Comparison of ENCODE assay signal across 1 cellular context in the genomic region with DNA sequence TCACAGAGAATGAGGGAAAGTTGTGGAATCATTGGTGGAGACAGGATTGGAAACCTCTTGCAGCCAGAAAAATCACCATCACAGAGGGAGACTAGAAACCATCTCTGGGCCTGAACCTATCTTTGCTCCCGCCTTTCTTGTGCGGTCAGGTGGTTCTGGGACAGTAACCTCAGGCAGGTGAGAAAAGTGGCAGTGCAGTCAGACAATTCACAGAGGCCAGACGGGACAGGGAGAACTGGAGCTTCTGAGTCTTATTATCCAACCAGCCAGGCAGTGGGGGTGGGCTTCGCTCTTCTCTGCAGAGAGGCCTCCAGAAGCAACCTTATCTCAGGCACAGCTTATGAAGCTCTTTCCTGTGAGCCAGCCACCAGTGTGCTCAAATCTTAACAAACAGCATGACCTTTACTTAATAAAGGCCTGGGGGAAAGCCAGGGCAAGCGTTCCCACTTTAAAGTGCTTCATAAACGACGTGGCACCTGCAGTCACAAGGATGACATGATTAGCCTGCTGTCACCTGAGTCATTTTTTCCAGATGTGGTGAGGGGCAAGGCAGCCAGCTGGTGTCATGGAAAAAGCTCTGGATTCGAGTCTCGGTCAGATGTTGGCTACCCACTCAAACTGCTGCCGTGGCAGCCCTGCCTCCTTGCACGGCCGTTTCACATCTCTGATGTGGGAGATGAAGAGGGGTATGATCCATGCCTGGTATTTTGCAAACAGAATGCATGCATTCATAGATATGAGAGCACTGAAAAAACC.
A peak's percentile ranks its signal among the peaks of the same experiment; 100 is the strongest.
TF ChIP-seq lines count a peak whose summit lies in the region.

No MANE protein-coding gene starts in this region.

TF ChIP-seq in K562, 482 proteins besides CTCF, POLR2A, EP300 and RAD21 (continued from another document):
- TF ChIP-seq NR2F6 (CRISPR knock-in tag; IDR thresholded peaks at IDR 0.05) (no peak), MBD2 (IDR thresholded peaks at IDR 0.05; ENCODE audit: borderline replicate concordance, low read depth) (0 out of 2 replicates have a peak, but pooled peaks have one; percentile 46), RBBP5 (IDR thresholded peaks at IDR 0.05; ENCODE audit: borderline replicate concordance, insufficient read depth, low read length, poor library complexity, severe bottlenecking) (peak; percentile 48), ZNF217 (CRISPR knock-in tag; IDR thresholded peaks at IDR 0.05) (no peak), NR1H2 (CRISPR knock-in tag; IDR thresholded peaks at IDR 0.05) (no peak), CREB3L1 (IDR thresholded peaks at IDR 0.05; ENCODE audit: borderline replicate concordance, low read depth) (peak; percentile 67; the same call in 1 of the 2 replicates), PCBP2 (IDR thresholded peaks at IDR 0.05; ENCODE audit: low read depth, low read length, poor library complexity, severe bottlenecking) (no peak), BHLHE40 (IDR thresholded peaks at IDR 0.05; ENCODE audit: low read length) (0 out of 2 replicates have a peak, but pooled peaks have one; percentile 6), PCBP1 (IDR thresholded peaks at IDR 0.05; ENCODE audit: low read depth, low read length, poor library complexity, severe bottlenecking) (no peak), TBL1XR1 (IDR thresholded peaks at IDR 0.05; ENCODE audit: low read length in 2 of 2) (no peak; a peak in 1 of 4 replicates), MCM2 (IDR thresholded peaks at IDR 0.05; ENCODE audit: low read depth) (no peak), CBFB (CRISPR knock-in tag; IDR thresholded peaks at IDR 0.05) (no peak), KAT8 (IDR thresholded peaks at IDR 0.05; ENCODE audit: low read depth) (no peak), GATA2 (CRISPR knock-in tag; IDR thresholded peaks at IDR 0.05) (peak; percentile 72), KAT2B (IDR thresholded peaks at IDR 0.05; ENCODE audit: low read depth, low read length) (no peak), ARID1B (IDR thresholded peaks at IDR 0.05) (peak; percentile 80), ZNF140 (CRISPR knock-in tag; IDR thresholded peaks at IDR 0.05) (no peak), DPF2 (IDR thresholded peaks at IDR 0.05) (peak; percentile 71), TCF7L2 (IDR thresholded peaks at IDR 0.05; ENCODE audit: low read depth, low read length) (no peak), SOX6 (IDR thresholded peaks at IDR 0.05) (peak; percentile 18; the same call in 1 of the 2 replicates), SMARCA4 (IDR thresholded peaks at IDR 0.05) (0 out of 2 replicates have a peak, but pooled peaks have one; percentile 52), PPARD (CRISPR knock-in tag; IDR thresholded peaks at IDR 0.05) (no peak), ZNF444 (CRISPR knock-in tag; IDR thresholded peaks at IDR 0.05) (no peak), ZNF830 (CRISPR knock-in tag; IDR thresholded peaks at IDR 0.05) (no peak), ZC3H11A (IDR thresholded peaks at IDR 0.05; ENCODE audit: low read depth, low read length) (no peak), ZNF431 (CRISPR knock-in tag; IDR thresholded peaks at IDR 0.05) (no peak), ZNF224 (CRISPR knock-in tag; IDR thresholded peaks at IDR 0.05) (no peak), MYC (IDR thresholded peaks at IDR 0.05; ENCODE audit: low read depth, low read length) (peak; percentile 34; the same call in 1 of the 2 replicates), MYC (CRISPR knock-in tag; IDR thresholded peaks at IDR 0.05; ENCODE audit: borderline replicate concordance, low read depth) (no peak), PHF20 (IDR thresholded peaks at IDR 0.05; ENCODE audit: partially characterized antibody) (no peak)
- TF ChIP-seq, protein P1, sequence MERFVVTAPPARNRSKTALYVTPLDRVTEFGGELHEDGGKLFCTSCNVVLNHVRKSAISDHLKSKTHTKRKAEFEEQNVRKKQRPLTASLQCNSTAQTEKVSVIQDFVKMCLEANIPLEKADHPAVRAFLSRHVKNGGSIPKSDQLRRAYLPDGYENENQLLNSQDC (CRISPR knock-in tag; IDR thresholded peaks at IDR 0.05): no peak
- TF ChIP-seq, protein P2, sequence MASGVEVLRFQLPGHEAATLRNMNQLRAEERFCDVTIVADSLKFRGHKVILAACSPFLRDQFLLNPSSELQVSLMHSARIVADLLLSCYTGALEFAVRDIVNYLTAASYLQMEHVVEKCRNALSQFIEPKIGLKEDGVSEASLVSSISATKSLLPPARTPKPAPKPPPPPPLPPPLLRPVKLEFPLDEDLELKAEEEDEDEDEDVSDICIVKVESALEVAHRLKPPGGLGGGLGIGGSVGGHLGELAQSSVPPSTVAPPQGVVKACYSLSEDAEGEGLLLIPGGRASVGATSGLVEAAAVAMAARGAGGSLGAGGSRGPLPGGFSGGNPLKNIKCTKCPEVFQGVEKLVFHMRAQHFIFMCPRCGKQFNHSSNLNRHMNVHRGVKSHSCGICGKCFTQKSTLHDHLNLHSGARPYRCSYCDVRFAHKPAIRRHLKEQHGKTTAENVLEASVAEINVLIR (CRISPR knock-in tag; IDR thresholded peaks at IDR 0.05): no peak
- TF ChIP-seq, protein P3, sequence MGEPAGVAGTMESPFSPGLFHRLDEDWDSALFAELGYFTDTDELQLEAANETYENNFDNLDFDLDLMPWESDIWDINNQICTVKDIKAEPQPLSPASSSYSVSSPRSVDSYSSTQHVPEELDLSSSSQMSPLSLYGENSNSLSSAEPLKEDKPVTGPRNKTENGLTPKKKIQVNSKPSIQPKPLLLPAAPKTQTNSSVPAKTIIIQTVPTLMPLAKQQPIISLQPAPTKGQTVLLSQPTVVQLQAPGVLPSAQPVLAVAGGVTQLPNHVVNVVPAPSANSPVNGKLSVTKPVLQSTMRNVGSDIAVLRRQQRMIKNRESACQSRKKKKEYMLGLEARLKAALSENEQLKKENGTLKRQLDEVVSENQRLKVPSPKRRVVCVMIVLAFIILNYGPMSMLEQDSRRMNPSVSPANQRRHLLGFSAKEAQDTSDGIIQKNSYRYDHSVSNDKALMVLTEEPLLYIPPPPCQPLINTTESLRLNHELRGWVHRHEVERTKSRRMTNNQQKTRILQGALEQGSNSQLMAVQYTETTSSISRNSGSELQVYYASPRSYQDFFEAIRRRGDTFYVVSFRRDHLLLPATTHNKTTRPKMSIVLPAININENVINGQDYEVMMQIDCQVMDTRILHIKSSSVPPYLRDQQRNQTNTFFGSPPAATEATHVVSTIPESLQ (CRISPR knock-in tag; IDR thresholded peaks at IDR 0.05): 0 out of 2 replicates have a peak, but pooled peaks have one; percentile 34
- TF ChIP-seq, protein P4, sequence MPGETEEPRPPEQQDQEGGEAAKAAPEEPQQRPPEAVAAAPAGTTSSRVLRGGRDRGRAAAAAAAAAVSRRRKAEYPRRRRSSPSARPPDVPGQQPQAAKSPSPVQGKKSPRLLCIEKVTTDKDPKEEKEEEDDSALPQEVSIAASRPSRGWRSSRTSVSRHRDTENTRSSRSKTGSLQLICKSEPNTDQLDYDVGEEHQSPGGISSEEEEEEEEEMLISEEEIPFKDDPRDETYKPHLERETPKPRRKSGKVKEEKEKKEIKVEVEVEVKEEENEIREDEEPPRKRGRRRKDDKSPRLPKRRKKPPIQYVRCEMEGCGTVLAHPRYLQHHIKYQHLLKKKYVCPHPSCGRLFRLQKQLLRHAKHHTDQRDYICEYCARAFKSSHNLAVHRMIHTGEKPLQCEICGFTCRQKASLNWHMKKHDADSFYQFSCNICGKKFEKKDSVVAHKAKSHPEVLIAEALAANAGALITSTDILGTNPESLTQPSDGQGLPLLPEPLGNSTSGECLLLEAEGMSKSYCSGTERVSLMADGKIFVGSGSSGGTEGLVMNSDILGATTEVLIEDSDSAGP (CRISPR knock-in tag; IDR thresholded peaks at IDR 0.05): no peak
